ENCODE assay signal across 18 cellular contexts in the genomic region with DNA sequence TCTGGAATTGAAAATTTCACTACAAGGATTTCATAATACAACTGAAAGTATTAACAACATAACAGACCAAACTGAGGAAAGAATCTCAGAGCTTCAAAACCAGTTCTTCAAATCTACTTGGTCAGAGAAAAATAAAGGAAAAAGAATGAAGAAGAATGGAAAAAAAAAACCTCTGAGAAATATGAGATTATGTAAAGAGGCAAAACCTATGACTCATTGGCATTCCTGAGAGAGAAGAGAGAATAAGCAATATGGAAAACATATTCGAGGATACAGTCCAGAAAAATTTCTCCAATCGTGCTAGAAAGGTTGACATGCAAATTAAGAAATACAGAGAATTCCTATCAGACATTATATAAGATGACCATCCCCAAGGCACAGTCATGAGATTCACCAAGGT. TPM values are rescaled to one million over a fixed set of nuclear protein-coding genes. Genes with fewer than 3 reads are reported as not detected.
A peak's percentile ranks its signal among the peaks of the same experiment; 100 is the strongest.
DNase-seq lines count a peak whose midpoint lies in the region; ATAC-seq and TF ChIP-seq lines count a peak whose summit lies in the region.
"Had no signal": no experiment of that assay in that cellular context is flagged by ENCODE, and none has a peak within 500 bp of the region (broad histone marks: within the 10 kb centered on the region; RNA-seq: fewer than 3 reads in every experiment).

No MANE protein-coding gene starts in this region.

- 0 out of 2 replicates have a peak, but pooled peaks cover 3% of the 10 kb centered on the region for H3K4me1 ChIP-seq in GM23248 (ENCODE audit: insufficient read depth)
- H3K4me1 ChIP-seq in adipocyte (ENCODE audit: control insufficient read depth, insufficient read depth, low read length): peaks cover 3% of the 10 kb centered on the region
- peaks cover 4% of the 10 kb centered on the region for H3K4me1 ChIP-seq in right cardiac atrium (ENCODE audit: control insufficient read depth, insufficient read depth, low read length)
- H3K4me1 ChIP-seq: SJCRH30 had no signal

- H3K9me3 ChIP-seq in GM23248 (ENCODE audit: low read depth) (no peaks in the 10 kb centered on the region), adipocyte (ENCODE audit: control insufficient read depth, low read length) (peaks cover 11% of the 10 kb centered on the region), right cardiac atrium (ENCODE audit: control insufficient read depth, low read length) (no peaks in the 10 kb centered on the region)
- H3K9me3 ChIP-seq: SJCRH30 had no signal

- intact Hi-C loops in right cardiac atrium (cut with DNase I): no loop called here

- H4K20me1 ChIP-seq in GM23248 (ENCODE audit: insufficient read depth): no peaks in the 10 kb centered on the region

- DNase-seq in GM23248 (peak; percentile 34), adipocyte (ENCODE audit: low read depth) (peak; percentile 38), fibroblast of gingiva (ENCODE audit: low read depth) (peak; percentile 27), retinal pigment epithelial cell (ENCODE audit: low read depth) (peak; percentile 10), T-helper 9 cell (no peak), NCI-H2107 (lab: John Stamatoyannopoulos, UW) (no peak), right cardiac atrium (no peak)
- DNase-seq: CD8-positive, alpha-beta memory T cell; H7; NCI-H1436; NCI-H2081; NCI-H524 treated with DMSO at 0.1 percent for 48 hours; NK-92 treated with Interleukin-12 subunit alpha and Interleukin-12 subunit beta, amount 100 ng/mL, for 24 hours; OCI-M1; SJCRH30 had no signal

- H2AFZ ChIP-seq in GM23248: no peak overlapping the region

- no peak for TF ChIP-seq CTCF in retinal pigment epithelial cell (conservative IDR thresholded peaks at IDR 0.05; ENCODE audit: low read depth, low read length)

- H3F3A ChIP-seq in GM23248 (ENCODE audit: insufficient read depth): no peaks in the 10 kb centered on the region

- no peak overlapping the region for H3K27ac ChIP-seq in GM23248
- H3K27ac ChIP-seq in right cardiac atrium (ENCODE audit: low read length): no peak overlapping the region
- H3K27ac ChIP-seq: RWPE1, SJCRH30 had no signal

- ATAC-seq in GM19023 (IDR thresholded peaks at IDR 0.05; ENCODE audit: unreplicated experiment) (no peak), right cardiac atrium (no peak)

- in situ Hi-C loops in GM23248 (cut with MboI): loop anchor here (10.0 kb wide), 1 partner anchor 530 kb away; no protein-coding TSS in a partner anchor

- H3K4me3 ChIP-seq in GM23248 (no peak overlapping the region), adipocyte (ENCODE audit: low read length) (no peak overlapping the region), retinal pigment epithelial cell (ENCODE audit: low read length) (no peak overlapping the region), right cardiac atrium (ENCODE audit: low read length) (no peak overlapping the region)
- H3K4me3 ChIP-seq: SJCRH30 had no signal

- WGBS in GM23248 (ENCODE audit: low coverage in 1 of 2, low lambda C conversion rate in 2 of 2, missing lambda C conversion rate in 2 of 2), 2 experiments: 53 to 56% methylated on average over 2 of the region's 2 CpGs
- 89% methylated on average over 2 of the region's 2 CpGs for WGBS in right cardiac atrium

- H3K4me2 ChIP-seq in GM23248 (ENCODE audit: unreplicated experiment): no peak overlapping the region

- no peaks in the 10 kb centered on the region for H3K9me2 ChIP-seq in GM23248 (ENCODE audit: insufficient read depth)

- no peaks in the 10 kb centered on the region for H3K79me2 ChIP-seq in GM23248 (ENCODE audit: insufficient read depth)

- H3K27me3 ChIP-seq in GM23248 (replicated peaks; ENCODE audit: insufficient read depth) (no peaks in the 10 kb centered on the region), adipocyte (replicated peaks; ENCODE audit: control insufficient read depth, insufficient read depth, low read length) (no peaks in the 10 kb centered on the region), right cardiac atrium (ENCODE audit: control insufficient read depth, insufficient read depth) (no peaks in the 10 kb centered on the region)
- H3K27me3 ChIP-seq: SJCRH30 had no signal

- H3K9ac ChIP-seq in GM23248: no peak overlapping the region
- no peak overlapping the region for H3K9ac ChIP-seq in adipocyte (ENCODE audit: low read length)

- H3K36me3 ChIP-seq in GM23248 (ENCODE audit: low read depth) (no peaks in the 10 kb centered on the region), adipocyte (ENCODE audit: control insufficient read depth, insufficient read depth, low read length, severe bottlenecking) (peaks cover 29% of the 10 kb centered on the region)

RNA-seq across cellular contexts. Expression of a gene that starts 23.4 kb away (rescaled TPM):
- total RNA-seq in GM23248 (2014; rRNA removed; shearing (Covaris generic)): not detected in 2 replicates
- polyA plus RNA-seq in GM23248 (2016; fragmentation: Nextera tagmentation; extraction: Ambion mirVana): 0.04 TPM in 1 of 2 replicates, not detected in the other
- total RNA-seq in right cardiac atrium: under 1 TPM; 0.19 to 0.89 (median 0.54) TPM
- polyA plus RNA-seq in right cardiac atrium: 0.25 TPM
- total RNA-seq: Daoy had no signal

Comparison
In these comparisons a context has a peak if more than half of its experiments do, and no peak if none do; other contexts are left out.
1. DNase-seq: peak in GM23248 (single experiment), adipocyte (single experiment), fibroblast of gingiva (single experiment) and retinal pigment epithelial cell (single experiment); none in T-helper 9 cell (single experiment), NCI-H2107 (single experiment) and right cardiac atrium (0 of 3).